Comparison of ENCODE assay signal across 8 cellular contexts in genomic region chr4:85778809-85779124, GRCh38.
A peak's percentile ranks its signal among the peaks of the same experiment; 100 is the strongest.
DNase-seq lines count a peak whose midpoint lies in the region; ATAC-seq and TF ChIP-seq lines count a peak whose summit lies in the region.

No MANE protein-coding gene starts in this region.

- H3K27ac Mint-ChIP-seq in activated CD8-positive, alpha-beta T cell treated with anti-CD3 and anti-CD28 coated beads, Interleukin-2, amount 10 ng/mL, durations not matched to agents 7 days and 5 days = no peak overlapping the region

- peak; percentile 88 for ATAC-seq in HG02571 (IDR thresholded peaks at IDR 0.05; ENCODE audit: unreplicated experiment)
- 0 out of 3 replicates have a peak, but pooled peaks have one; percentile 34 for ATAC-seq in RWPE2 (ENCODE audit: low read depth)
- peak; percentile 71 to 78 (median 78) for ATAC-seq in right lobe of liver
- no peak for ATAC-seq in activated CD8-positive, alpha-beta T cell treated with anti-CD3 and anti-CD28 coated beads, Interleukin-2, amount 10 ng/mL, durations not matched to agents 7 days and 5 days

- H3K27ac ChIP-seq in RWPE2 (ENCODE audit: poor library complexity, severe bottlenecking) (no peak overlapping the region), right lobe of liver (peak overlapping the region; percentile 3 to 59 (median 38))

- no peaks in the 10 kb centered on the region for H3K36me3 ChIP-seq in GM06990 (ENCODE audit: control insufficient read depth, insufficient read depth, low read length)
- H3K36me3 ChIP-seq in RWPE2 (ENCODE audit: low read depth) = no peaks in the 10 kb centered on the region
- no peaks in the 10 kb centered on the region for H3K36me3 ChIP-seq in right lobe of liver

- no peak for TF ChIP-seq CTCF in GM06990 (IDR thresholded peaks at IDR 0.05; ENCODE audit: insufficient read depth, low read length, poor library complexity, severe bottlenecking)
- no peak for TF ChIP-seq CTCF in RWPE2 (IDR thresholded peaks at IDR 0.05; ENCODE audit: poor library complexity, severe bottlenecking)
- TF ChIP-seq CTCF in right lobe of liver (IDR thresholded peaks at IDR 0.05) = no peak

- H3K27me3 ChIP-seq in GM06990 (replicated peaks; ENCODE audit: control insufficient read depth, insufficient read depth, low read length) = no peaks in the 10 kb centered on the region
- H3K27me3 ChIP-seq in RWPE2 (ENCODE audit: insufficient read depth, poor library complexity, severe bottlenecking) = no peaks in the 10 kb centered on the region
- H3K27me3 ChIP-seq in right lobe of liver = no peaks in the 10 kb centered on the region

- H3K4me3 Mint-ChIP-seq in activated CD8-positive, alpha-beta T cell treated with anti-CD3 and anti-CD28 coated beads, Interleukin-2, amount 10 ng/mL, durations not matched to agents 7 days and 5 days = no peak overlapping the region

- DNase-seq in GM06990 (ENCODE audit: extremely low read depth, insufficient read length) (no peak), RWPE2 (ENCODE audit: low spot score) (no peak), right lobe of liver (no peak), SW480 (ENCODE audit: low spot score) (no peak), A172 (ENCODE audit: low spot score) (no peak), NCI-H774 (lab: John Stamatoyannopoulos, UW) (no peak)
- DNase-seq in activated CD8-positive, alpha-beta T cell treated with anti-CD3 and anti-CD28 coated beads, Interleukin-2, amount 10 ng/mL, durations not matched to agents 7 days and 5 days = no peak

- H3K9me3 ChIP-seq in RWPE2 (ENCODE audit: severe bottlenecking) = no peaks in the 10 kb centered on the region
- no peaks in the 10 kb centered on the region for H3K9me3 ChIP-seq in right lobe of liver

- 24% methylated on average over 3 of the region's 3 CpGs for WGBS in right lobe of liver (ENCODE audit: insufficient coverage, low coverage, low lambda C conversion rate, missing lambda C conversion rate)

- POLR2A ChIA-PET in activated CD8-positive, alpha-beta T cell treated with anti-CD3 and anti-CD28 coated beads, Interleukin-2, amount 10 ng/mL, durations not matched to agents 7 days and 5 days (lab: Charles Lee) = no interaction called here

- intact Hi-C loops in right lobe of liver (cut with DNase I) = no loop called here

- CTCF ChIA-PET in activated CD8-positive, alpha-beta T cell treated with anti-CD3 and anti-CD28 coated beads, Interleukin-2, amount 10 ng/mL, durations not matched to agents 7 days and 5 days (lab: Charles Lee) = no interaction called here

- H3K4me3 ChIP-seq in GM06990 (replicated peaks; ENCODE audit: low read depth, low read length) (peak overlapping the region; percentile 51), RWPE2 (ENCODE audit: severe bottlenecking) (peak overlapping the region; percentile 15), right lobe of liver (peak overlapping the region; percentile 13 to 27 (median 23))

- TF ChIP-seq POLR2A in right lobe of liver (IDR thresholded peaks at IDR 0.05) = peak; percentile 27

- no peaks in the 10 kb centered on the region for H3K4me1 Mint-ChIP-seq in activated CD8-positive, alpha-beta T cell treated with anti-CD3 and anti-CD28 coated beads, Interleukin-2, amount 10 ng/mL, durations not matched to agents 7 days and 5 days (ENCODE audit: low read depth)

- no peaks in the 10 kb centered on the region for H3K27me3 Mint-ChIP-seq in activated CD8-positive, alpha-beta T cell treated with anti-CD3 and anti-CD28 coated beads, Interleukin-2, amount 10 ng/mL, durations not matched to agents 7 days and 5 days (ENCODE audit: low read depth)

- H3K4me1 ChIP-seq in RWPE2 (ENCODE audit: insufficient read depth, poor library complexity, severe bottlenecking) (peaks cover 37% of the 10 kb centered on the region), right lobe of liver (peaks cover 0 to 5% (median 0%) of the 10 kb centered on the region in 4 donors)

- no peaks in the 10 kb centered on the region for H3K36me3 Mint-ChIP-seq in activated CD8-positive, alpha-beta T cell treated with anti-CD3 and anti-CD28 coated beads, Interleukin-2, amount 10 ng/mL, durations not matched to agents 7 days and 5 days (ENCODE audit: low read depth)

- no peaks in the 10 kb centered on the region for H3K9me3 Mint-ChIP-seq in activated CD8-positive, alpha-beta T cell treated with anti-CD3 and anti-CD28 coated beads, Interleukin-2, amount 10 ng/mL, durations not matched to agents 7 days and 5 days (ENCODE audit: insufficient read depth)
